1 cellular context compared by ENCODE assay signal in the genomic region with DNA sequence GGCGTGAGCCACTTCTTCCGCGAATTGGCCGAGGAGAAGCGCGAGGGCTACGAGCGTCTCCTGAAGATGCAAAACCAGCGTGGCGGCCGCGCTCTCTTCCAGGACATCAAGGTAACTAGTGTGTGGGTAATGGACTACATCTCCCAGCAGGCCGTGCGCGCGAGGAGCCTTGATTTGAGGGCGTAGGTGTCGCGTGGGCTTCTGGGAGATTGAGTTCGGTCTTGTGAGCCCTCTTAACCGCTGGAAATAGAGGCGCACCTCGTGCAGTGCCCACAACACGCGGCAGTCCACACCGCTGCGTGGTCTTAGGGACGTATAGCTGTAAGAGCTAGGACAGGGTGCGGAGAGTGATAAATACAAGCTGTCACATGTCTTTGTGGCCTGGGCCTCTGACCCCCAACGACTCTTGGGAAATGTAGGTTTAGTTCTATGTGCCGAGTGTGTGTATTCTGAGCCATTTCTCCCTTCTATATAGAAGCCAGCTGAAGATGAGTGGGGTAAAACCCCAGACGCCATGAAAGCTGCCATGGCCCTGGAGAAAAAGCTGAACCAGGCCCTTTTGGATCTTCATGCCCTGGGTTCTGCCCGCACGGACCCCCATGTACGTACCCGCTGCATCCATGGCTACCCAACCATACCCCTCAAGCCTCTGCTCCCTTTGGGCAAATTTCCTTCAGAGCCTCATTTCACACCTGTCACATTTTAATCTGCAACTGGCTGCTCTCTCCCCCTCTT.
TF ChIP-seq lines count a peak whose summit lies in the region.

No MANE protein-coding gene starts in this region.

TF ChIP-seq in K562, 482 proteins besides CTCF, POLR2A, EP300 and RAD21 (continued from another document and continues in another):
- TF ChIP-seq, protein P1, sequence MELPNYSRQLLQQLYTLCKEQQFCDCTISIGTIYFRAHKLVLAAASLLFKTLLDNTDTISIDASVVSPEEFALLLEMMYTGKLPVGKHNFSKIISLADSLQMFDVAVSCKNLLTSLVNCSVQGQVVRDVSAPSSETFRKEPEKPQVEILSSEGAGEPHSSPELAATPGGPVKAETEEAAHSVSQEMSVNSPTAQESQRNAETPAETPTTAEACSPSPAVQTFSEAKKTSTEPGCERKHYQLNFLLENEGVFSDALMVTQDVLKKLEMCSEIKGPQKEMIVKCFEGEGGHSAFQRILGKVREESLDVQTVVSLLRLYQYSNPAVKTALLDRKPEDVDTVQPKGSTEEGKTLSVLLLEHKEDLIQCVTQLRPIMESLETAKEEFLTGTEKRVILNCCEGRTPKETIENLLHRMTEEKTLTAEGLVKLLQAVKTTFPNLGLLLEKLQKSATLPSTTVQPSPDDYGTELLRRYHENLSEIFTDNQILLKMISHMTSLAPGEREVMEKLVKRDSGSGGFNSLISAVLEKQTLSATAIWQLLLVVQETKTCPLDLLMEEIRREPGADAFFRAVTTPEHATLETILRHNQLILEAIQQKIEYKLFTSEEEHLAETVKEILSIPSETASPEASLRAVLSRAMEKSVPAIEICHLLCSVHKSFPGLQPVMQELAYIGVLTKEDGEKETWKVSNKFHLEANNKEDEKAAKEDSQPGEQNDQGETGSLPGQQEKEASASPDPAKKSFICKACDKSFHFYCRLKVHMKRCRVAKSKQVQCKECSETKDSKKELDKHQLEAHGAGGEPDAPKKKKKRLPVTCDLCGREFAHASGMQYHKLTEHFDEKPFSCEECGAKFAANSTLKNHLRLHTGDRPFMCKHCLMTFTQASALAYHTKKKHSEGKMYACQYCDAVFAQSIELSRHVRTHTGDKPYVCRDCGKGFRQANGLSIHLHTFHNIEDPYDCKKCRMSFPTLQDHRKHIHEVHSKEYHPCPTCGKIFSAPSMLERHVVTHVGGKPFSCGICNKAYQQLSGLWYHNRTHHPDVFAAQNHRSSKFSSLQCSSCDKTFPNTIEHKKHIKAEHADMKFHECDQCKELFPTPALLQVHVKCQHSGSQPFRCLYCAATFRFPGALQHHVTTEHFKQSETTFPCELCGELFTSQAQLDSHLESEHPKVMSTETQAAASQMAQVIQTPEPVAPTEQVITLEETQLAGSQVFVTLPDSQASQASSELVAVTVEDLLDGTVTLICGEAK (IDR thresholded peaks at IDR 0.05) = no peak; the same call in 1 of the 2 replicates
- TF ChIP-seq, protein P1 (CRISPR knock-in tag; IDR thresholded peaks at IDR 0.05) = no peak
- TF ChIP-seq ZZZ3 (IDR thresholded peaks at IDR 0.05) (no peak), GABPA (tag; conservative IDR thresholded peaks at IDR 0.05; ENCODE audit: low read depth) (peak; percentile 28; the same call in 1 of the 2 replicates), NELFE (IDR thresholded peaks at IDR 0.05; ENCODE audit: insufficient read depth, insufficient read length) (no peak), YY1 (IDR thresholded peaks at IDR 0.05; ENCODE audit: borderline replicate concordance in 1 of 3, control insufficient read depth in 1 of 3, extremely low read depth in 1 of 3, insufficient read depth in 3 of 3, insufficient read length in 1 of 3, insufficient replicate concordance in 2 of 3, low read depth in 1 of 3, low read length in 2 of 3) (no peak), BRF1 (IDR thresholded peaks at IDR 0.05; ENCODE audit: borderline replicate concordance, extremely low read depth, insufficient read length) (no peak), MED1 (CRISPR knock-in tag; IDR thresholded peaks at IDR 0.05; ENCODE audit: borderline replicate concordance) (0 out of 2 replicates have a peak, but pooled peaks have one; percentile 28), RBFOX2 (IDR thresholded peaks at IDR 0.05; ENCODE audit: low read depth, low read length) (peak; percentile 91), GABPB1 (CRISPR knock-in tag; IDR thresholded peaks at IDR 0.05) (no peak), ARID1B (IDR thresholded peaks at IDR 0.05) (no peak; the same call in 1 of the 2 replicates), RFX5 (IDR thresholded peaks at IDR 0.05; ENCODE audit: low read depth, low read length) (no peak), SNIP1 (IDR thresholded peaks at IDR 0.05; ENCODE audit: low read depth) (no peak), HMGN3 (IDR thresholded peaks at IDR 0.05; ENCODE audit: borderline replicate concordance, extremely low read depth, insufficient read length, low read depth, low read length) (no peak), TAF15 (IDR thresholded peaks at IDR 0.05; ENCODE audit: low read depth, low read length) (no peak), CCNT2 (IDR thresholded peaks at IDR 0.05; ENCODE audit: borderline replicate concordance, extremely low read depth, insufficient read length, low read depth, low read length) (peak; percentile 18), THRA (IDR thresholded peaks at IDR 0.05) (no peak), ZKSCAN8 (CRISPR knock-in tag; IDR thresholded peaks at IDR 0.05) (no peak), ATF1 (CRISPR knock-in tag; IDR thresholded peaks at IDR 0.05) (no peak), ATF1 (tag; IDR thresholded peaks at IDR 0.05) (no peak; the same call in 1 of the 2 replicates), VEZF1 (CRISPR knock-in tag; IDR thresholded peaks at IDR 0.05) (no peak), ETV5 (CRISPR knock-in tag; IDR thresholded peaks at IDR 0.05; ENCODE audit: low read depth) (0 out of 2 replicates have a peak, but pooled peaks have one; percentile 25), KLF6 (CRISPR knock-in tag; IDR thresholded peaks at IDR 0.05; ENCODE audit: borderline replicate concordance) (no peak), PHTF2 (CRISPR knock-in tag; IDR thresholded peaks at IDR 0.05) (peak; percentile 95; the same call in 1 of the 2 replicates), MNT (conservative IDR thresholded peaks at IDR 0.05) (peak; percentile 67 to 77), ZBTB34 (CRISPR knock-in tag; IDR thresholded peaks at IDR 0.05) (no peak), CHCHD3 (CRISPR knock-in tag; IDR thresholded peaks at IDR 0.05) (no peak)
- TF ChIP-seq, protein P2, sequence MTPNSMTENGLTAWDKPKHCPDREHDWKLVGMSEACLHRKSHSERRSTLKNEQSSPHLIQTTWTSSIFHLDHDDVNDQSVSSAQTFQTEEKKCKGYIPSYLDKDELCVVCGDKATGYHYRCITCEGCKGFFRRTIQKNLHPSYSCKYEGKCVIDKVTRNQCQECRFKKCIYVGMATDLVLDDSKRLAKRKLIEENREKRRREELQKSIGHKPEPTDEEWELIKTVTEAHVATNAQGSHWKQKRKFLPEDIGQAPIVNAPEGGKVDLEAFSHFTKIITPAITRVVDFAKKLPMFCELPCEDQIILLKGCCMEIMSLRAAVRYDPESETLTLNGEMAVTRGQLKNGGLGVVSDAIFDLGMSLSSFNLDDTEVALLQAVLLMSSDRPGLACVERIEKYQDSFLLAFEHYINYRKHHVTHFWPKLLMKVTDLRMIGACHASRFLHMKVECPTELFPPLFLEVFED (CRISPR knock-in tag; conservative IDR thresholded peaks at IDR 0.05) = no peak
- TF ChIP-seq, protein P3, sequence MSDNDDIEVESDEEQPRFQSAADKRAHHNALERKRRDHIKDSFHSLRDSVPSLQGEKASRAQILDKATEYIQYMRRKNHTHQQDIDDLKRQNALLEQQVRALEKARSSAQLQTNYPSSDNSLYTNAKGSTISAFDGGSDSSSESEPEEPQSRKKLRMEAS (CRISPR knock-in tag; IDR thresholded peaks at IDR 0.05) = peak; percentile 83
- TF ChIP-seq, protein P4, sequence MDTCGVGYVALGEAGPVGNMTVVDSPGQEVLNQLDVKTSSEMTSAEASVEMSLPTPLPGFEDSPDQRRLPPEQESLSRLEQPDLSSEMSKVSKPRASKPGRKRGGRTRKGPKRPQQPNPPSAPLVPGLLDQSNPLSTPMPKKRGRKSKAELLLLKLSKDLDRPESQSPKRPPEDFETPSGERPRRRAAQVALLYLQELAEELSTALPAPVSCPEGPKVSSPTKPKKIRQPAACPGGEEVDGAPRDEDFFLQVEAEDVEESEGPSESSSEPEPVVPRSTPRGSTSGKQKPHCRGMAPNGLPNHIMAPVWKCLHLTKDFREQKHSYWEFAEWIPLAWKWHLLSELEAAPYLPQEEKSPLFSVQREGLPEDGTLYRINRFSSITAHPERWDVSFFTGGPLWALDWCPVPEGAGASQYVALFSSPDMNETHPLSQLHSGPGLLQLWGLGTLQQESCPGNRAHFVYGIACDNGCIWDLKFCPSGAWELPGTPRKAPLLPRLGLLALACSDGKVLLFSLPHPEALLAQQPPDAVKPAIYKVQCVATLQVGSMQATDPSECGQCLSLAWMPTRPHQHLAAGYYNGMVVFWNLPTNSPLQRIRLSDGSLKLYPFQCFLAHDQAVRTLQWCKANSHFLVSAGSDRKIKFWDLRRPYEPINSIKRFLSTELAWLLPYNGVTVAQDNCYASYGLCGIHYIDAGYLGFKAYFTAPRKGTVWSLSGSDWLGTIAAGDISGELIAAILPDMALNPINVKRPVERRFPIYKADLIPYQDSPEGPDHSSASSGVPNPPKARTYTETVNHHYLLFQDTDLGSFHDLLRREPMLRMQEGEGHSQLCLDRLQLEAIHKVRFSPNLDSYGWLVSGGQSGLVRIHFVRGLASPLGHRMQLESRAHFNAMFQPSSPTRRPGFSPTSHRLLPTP (IDR thresholded peaks at IDR 0.05; ENCODE audit: borderline replicate concordance, extremely low read depth, insufficient read length) = no peak
- TF ChIP-seq, protein P5, sequence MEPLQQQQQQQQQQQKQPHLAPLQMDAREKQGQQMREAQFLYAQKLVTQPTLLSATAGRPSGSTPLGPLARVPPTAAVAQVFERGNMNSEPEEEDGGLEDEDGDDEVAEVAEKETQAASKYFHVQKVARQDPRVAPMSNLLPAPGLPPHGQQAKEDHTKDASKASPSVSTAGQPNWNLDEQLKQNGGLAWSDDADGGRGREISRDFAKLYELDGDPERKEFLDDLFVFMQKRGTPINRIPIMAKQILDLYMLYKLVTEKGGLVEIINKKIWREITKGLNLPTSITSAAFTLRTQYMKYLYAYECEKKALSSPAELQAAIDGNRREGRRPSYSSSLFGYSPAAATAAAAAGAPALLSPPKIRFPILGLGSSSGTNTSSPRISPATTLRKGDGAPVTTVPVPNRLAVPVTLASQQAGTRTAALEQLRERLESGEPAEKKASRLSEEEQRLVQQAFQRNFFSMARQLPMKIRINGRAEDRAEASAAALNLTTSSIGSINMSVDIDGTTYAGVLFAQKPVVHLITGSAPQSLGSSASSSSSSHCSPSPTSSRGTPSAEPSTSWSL (CRISPR knock-in tag; IDR thresholded peaks at IDR 0.05; ENCODE audit: borderline replicate concordance) = no peak
